In genomic region chr11:132499661-132500060, GRCh38 we compare ENCODE assay signal across 30 cellular contexts.
"Had no signal": no experiment of that assay in that cellular context is flagged by ENCODE, and none has a peak within 500 bp of the region (broad histone marks: within the 10 kb centered on the region; RNA-seq: fewer than 3 reads in every experiment).

No MANE protein-coding gene starts in this region.

- H3K27me3 ChIP-seq: neural progenitor cell, ovary, right lobe of liver, stomach, testis, tibial artery, transverse colon, upper lobe of right lung, uterus had no signal

- H3K27ac Mint-ChIP-seq: naive thymus-derived CD4-positive, alpha-beta T cell; natural killer cell; nephron; neural progenitor cell; progenitor cell of endocrine pancreas; stimulated activated naive B cell treated with anti-CD40 and anti-IgM and Interleukin-4, amounts not matched to agents 10 μg/mL and 1 μg/mL and 100 μg/mL, for 72 hours; stimulated activated naive CD8-positive, alpha-beta T cell treated with anti-CD3 and anti-CD28 coated beads, Interleukin-15, Interleukin-2, amounts not matched to agents 100 ng/mL and 50 ng/mL, for 24 hours; type B pancreatic cell had no signal

- ATAC-seq: naive thymus-derived CD4-positive, alpha-beta T cell; natural killer cell; psoas muscle; right cardiac atrium; right lobe of liver; stimulated activated naive B cell treated with anti-CD40 and anti-IgM and Interleukin-4, amounts not matched to agents 10 μg/mL and 1 μg/mL and 100 μg/mL, for 72 hours; upper lobe of right lung had no signal

- H3K9me3 ChIP-seq: ovary, psoas muscle, right lobe of liver, sigmoid colon, stomach, suprapubic skin, testis, transverse colon, upper lobe of right lung, uterus had no signal

- H3K9me3 Mint-ChIP-seq: nephron, type B pancreatic cell had no signal

- H3K36me3 Mint-ChIP-seq: natural killer cell; neural progenitor cell; stimulated activated naive B cell treated with anti-CD40 and anti-IgM and Interleukin-4, amounts not matched to agents 10 μg/mL and 1 μg/mL and 100 μg/mL, for 72 hours; type B pancreatic cell had no signal

- H3K4me3 ChIP-seq: neural progenitor cell, ovary, psoas muscle, right lobe of liver, sigmoid colon, stomach, suprapubic skin, testis, tibial artery, transverse colon, upper lobe of right lung, uterus had no signal

- H3K4me1 ChIP-seq: parathyroid adenoma, psoas muscle, right lobe of liver, sigmoid colon, stomach, suprapubic skin, testis, tibial artery, transverse colon, upper lobe of right lung, uterus had no signal

- H3K36me3 ChIP-seq: neural progenitor cell, ovary, right lobe of liver, sigmoid colon, stomach, suprapubic skin, tibial artery, transverse colon, upper lobe of right lung, uterus had no signal

- DNase-seq: naive thymus-derived CD4-positive, alpha-beta T cell; natural killer cell; occipital lobe; ovary; posterior cingulate gyrus; psoas muscle; right cardiac atrium; right lobe of liver; sigmoid colon; small intestine; stimulated activated CD4-positive, alpha-beta T cell treated with anti-CD3 and anti-CD28 coated beads, Interleukin-12 subunit alpha, Interleukin-12 subunit beta, amount 100 ng/mL, for 4 hours; stimulated activated CD4-positive, alpha-beta T cell treated with anti-CD3 and anti-CD28 coated beads, Interleukin-1b, Interleukin-23, amount 100 ng/mL, for 48 hours; stimulated activated CD4-positive, alpha-beta T cell treated with anti-CD3 and anti-CD28 coated beads, Interleukin-4, amount 100 ng/mL, for 1 hour; stimulated activated CD4-positive, alpha-beta T cell treated with anti-CD3 and anti-CD28 coated beads, Interleukin-4, amount 100 ng/mL, for 4 hours; stimulated activated CD8-positive, alpha-beta memory T cell treated with anti-CD3 and anti-CD28 coated beads, Interleukin-4, amount 100 ng/mL, for 48 hours; stimulated activated naive B cell treated with anti-CD40 and anti-IgM and Interleukin-4, amounts not matched to agents 10 μg/mL and 1 μg/mL and 100 μg/mL, for 72 hours; stimulated activated naive CD4-positive, alpha-beta T cell treated with Interleukin-2 at 50 U/mL for 16 hours; stomach; testis; tibial artery; transverse colon; upper lobe of right lung; uterus had no signal

- H3K4me1 Mint-ChIP-seq: naive thymus-derived CD4-positive, alpha-beta T cell; natural killer cell; nephron; stimulated activated naive B cell treated with anti-CD40 and anti-IgM and Interleukin-4, amounts not matched to agents 10 μg/mL and 1 μg/mL and 100 μg/mL, for 72 hours had no signal

- H3K27ac ChIP-seq: neural progenitor cell, ovary, parathyroid adenoma, psoas muscle, right lobe of liver, sigmoid colon, stomach, suprapubic skin, testis, tibial artery, transverse colon, upper lobe of right lung, uterus had no signal

- H3K4me3 Mint-ChIP-seq: naive thymus-derived CD4-positive, alpha-beta T cell; natural killer cell; nephron; neural progenitor cell; stimulated activated naive B cell treated with anti-CD40 and anti-IgM and Interleukin-4, amounts not matched to agents 10 μg/mL and 1 μg/mL and 100 μg/mL, for 72 hours; stimulated activated naive CD8-positive, alpha-beta T cell treated with anti-CD3 and anti-CD28 coated beads, Interleukin-15, Interleukin-2, amounts not matched to agents 100 ng/mL and 50 ng/mL, for 24 hours; type B pancreatic cell had no signal
